In the genomic region with DNA sequence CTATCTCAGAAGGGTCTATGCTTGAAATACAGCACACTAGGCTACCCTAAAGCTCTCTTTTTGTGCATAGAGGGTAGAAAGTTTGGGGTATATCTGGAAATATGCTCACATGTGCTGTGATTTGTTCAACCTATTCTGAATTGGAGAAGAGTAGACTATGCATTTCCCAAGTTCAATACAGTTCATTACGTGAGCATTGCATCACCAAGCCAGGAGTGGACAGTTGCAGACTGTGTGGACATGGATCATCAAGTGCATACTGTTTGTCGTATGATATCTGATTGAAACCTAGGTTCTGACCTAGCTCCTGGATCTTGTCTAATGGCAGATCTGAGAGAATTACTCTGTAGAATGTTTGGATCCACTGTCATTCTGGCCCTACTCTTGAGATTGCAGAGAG, we compare ENCODE assay signal across 2 cellular contexts.
A peak's percentile ranks its signal among the peaks of the same experiment; 100 is the strongest.
TF ChIP-seq lines count a peak whose summit lies in the region.

No MANE protein-coding gene starts in this region.

TF ChIP-seq in IMR-90, 13 proteins besides CTCF, POLR2A, EP300 and RAD21:
- TF ChIP-seq MAZ (IDR thresholded peaks at IDR 0.05; ENCODE audit: borderline replicate concordance, low read depth, low read length): no peak
- no peak for TF ChIP-seq NFE2L2 (IDR thresholded peaks at IDR 0.05; ENCODE audit: low read depth, low read length)
- TF ChIP-seq BHLHE40 (IDR thresholded peaks at IDR 0.05; ENCODE audit: low read depth, low read length): no peak
- TF ChIP-seq CHD1 (IDR thresholded peaks at IDR 0.05; ENCODE audit: low read depth, low read length): no peak
- TF ChIP-seq SMC3 (IDR thresholded peaks at IDR 0.05; ENCODE audit: low read depth, low read length): no peak
- TF ChIP-seq CEBPB (IDR thresholded peaks at IDR 0.05; ENCODE audit: low read depth, low read length): 0 out of 2 replicates have a peak, but pooled peaks have one; percentile 3

TF ChIP-seq in K562, 482 proteins besides CTCF, POLR2A, EP300 and RAD21:
- TF ChIP-seq, protein P1, sequence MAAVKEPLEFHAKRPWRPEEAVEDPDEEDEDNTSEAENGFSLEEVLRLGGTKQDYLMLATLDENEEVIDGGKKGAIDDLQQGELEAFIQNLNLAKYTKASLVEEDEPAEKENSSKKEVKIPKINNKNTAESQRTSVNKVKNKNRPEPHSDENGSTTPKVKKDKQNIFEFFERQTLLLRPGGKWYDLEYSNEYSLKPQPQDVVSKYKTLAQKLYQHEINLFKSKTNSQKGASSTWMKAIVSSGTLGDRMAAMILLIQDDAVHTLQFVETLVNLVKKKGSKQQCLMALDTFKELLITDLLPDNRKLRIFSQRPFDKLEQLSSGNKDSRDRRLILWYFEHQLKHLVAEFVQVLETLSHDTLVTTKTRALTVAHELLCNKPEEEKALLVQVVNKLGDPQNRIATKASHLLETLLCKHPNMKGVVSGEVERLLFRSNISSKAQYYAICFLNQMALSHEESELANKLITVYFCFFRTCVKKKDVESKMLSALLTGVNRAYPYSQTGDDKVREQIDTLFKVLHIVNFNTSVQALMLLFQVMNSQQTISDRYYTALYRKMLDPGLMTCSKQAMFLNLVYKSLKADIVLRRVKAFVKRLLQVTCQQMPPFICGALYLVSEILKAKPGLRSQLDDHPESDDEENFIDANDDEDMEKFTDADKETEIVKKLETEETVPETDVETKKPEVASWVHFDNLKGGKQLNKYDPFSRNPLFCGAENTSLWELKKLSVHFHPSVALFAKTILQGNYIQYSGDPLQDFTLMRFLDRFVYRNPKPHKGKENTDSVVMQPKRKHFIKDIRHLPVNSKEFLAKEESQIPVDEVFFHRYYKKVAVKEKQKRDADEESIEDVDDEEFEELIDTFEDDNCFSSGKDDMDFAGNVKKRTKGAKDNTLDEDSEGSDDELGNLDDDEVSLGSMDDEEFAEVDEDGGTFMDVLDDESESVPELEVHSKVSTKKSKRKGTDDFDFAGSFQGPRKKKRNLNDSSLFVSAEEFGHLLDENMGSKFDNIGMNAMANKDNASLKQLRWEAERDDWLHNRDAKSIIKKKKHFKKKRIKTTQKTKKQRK (IDR thresholded peaks at IDR 0.05; ENCODE audit: borderline replicate concordance, low read depth, low read length): no peak
- TF ChIP-seq MTA1 (IDR thresholded peaks at IDR 0.05; ENCODE audit: borderline replicate concordance) (no peak), CEBPG (CRISPR knock-in tag; IDR thresholded peaks at IDR 0.05) (0 out of 2 replicates have a peak, but pooled peaks have one; percentile 23), CEBPG (tag; conservative IDR thresholded peaks at IDR 0.05 in 1 of 2, IDR thresholded peaks at IDR 0.05 in 1 of 2) (peak; percentile 41 to 88; a peak in 3 of 4 replicates), ATF7 (IDR thresholded peaks at IDR 0.05) (0 out of 2 replicates have a peak, but pooled peaks have one; percentile 17), ATF3 (IDR thresholded peaks at IDR 0.05) (peak; percentile 54; the same call in 1 of the 2 replicates), ATF3 (CRISPR knock-in tag; conservative IDR thresholded peaks at IDR 0.05) (no peak), NCOA1 (IDR thresholded peaks at IDR 0.05; ENCODE audit: low read depth) (no peak)
